In genomic region chr16:89958068-89958467, GRCh38 we compare ENCODE assay signal across 10 cellular contexts. TPM values are rescaled to one million over a fixed set of nuclear protein-coding genes. Genes with fewer than 3 reads are reported as not detected.
A peak's percentile ranks its signal among the peaks of the same experiment; 100 is the strongest.
DNase-seq lines count a peak whose midpoint lies in the region; ATAC-seq and TF ChIP-seq lines count a peak whose summit lies in the region.
"Had no signal": no experiment of that assay in that cellular context is flagged by ENCODE, and none has a peak within 500 bp of the region (broad histone marks: within the 10 kb centered on the region; RNA-seq: fewer than 3 reads in every experiment).

No MANE protein-coding gene starts in this region.

- ATAC-seq in stimulated activated naive CD8-positive, alpha-beta T cell treated with anti-CD3 and anti-CD28 coated beads, Interleukin-15, Interleukin-2, amounts not matched to agents 100 U/mL and 50 U/mL, for 24 hours = peak; percentile 50
- ATAC-seq in stimulated activated naive CD8-positive, alpha-beta T cell treated with anti-CD3 and anti-CD28 coated beads, Interleukin-15, amount 100 ng/mL, for 72 hours = no peak
- ATAC-seq in heart left ventricle = peak; percentile 15 to 67 (median 64)
- ATAC-seq in upper lobe of right lung = peak; percentile 82
- ATAC-seq in omental fat pad (ENCODE audit: low FRiP score) = no peak

- H3K4me1 ChIP-seq in heart left ventricle (peaks cover 0 to 24% (median 0%) of the 10 kb centered on the region in 12 donors), upper lobe of right lung (no peaks in the 10 kb centered on the region)

- H3K27me3 ChIP-seq in heart left ventricle = no peaks in the 10 kb centered on the region
- H3K27me3 ChIP-seq in upper lobe of right lung = no peaks in the 10 kb centered on the region

- no peaks in the 10 kb centered on the region for H3K9me3 ChIP-seq in heart left ventricle
- H3K9me3 ChIP-seq in upper lobe of right lung = no peaks in the 10 kb centered on the region
- H3K9me3 ChIP-seq: thoracic aorta had no signal

- intact Hi-C loops in heart left ventricle (cut with DNase I) = no loop called here
- intact Hi-C loops in upper lobe of right lung (cut with DNase I) = no loop called here

- peak overlapping the region in 3 of 12 donors; percentile 25 to 52 (median 31) for H3K4me3 ChIP-seq in heart left ventricle
- H3K4me3 ChIP-seq in upper lobe of right lung = peak overlapping the region; percentile 21
- H3K4me3 ChIP-seq: coronary artery had no signal

- WGBS in heart left ventricle, 4 donors = 91 to 96% (median 91%) methylated on average over 7 of the region's 7 CpGs

- H3K36me3 ChIP-seq in heart left ventricle = peaks cover 0 to 64% (median 43%) of the 10 kb centered on the region in 9 donors
- peaks cover 31% of the 10 kb centered on the region for H3K36me3 ChIP-seq in upper lobe of right lung

- no peaks in the 10 kb centered on the region for H3K9me3 Mint-ChIP-seq in stimulated activated naive CD8-positive, alpha-beta T cell treated with anti-CD3 and anti-CD28 coated beads, Interleukin-15, amount 100 ng/mL, for 72 hours

- no peaks in the 10 kb centered on the region for H3K27me3 Mint-ChIP-seq in stimulated activated naive CD8-positive, alpha-beta T cell treated with anti-CD3 and anti-CD28 coated beads, Interleukin-15, amount 100 ng/mL, for 72 hours

- H3K27ac Mint-ChIP-seq in stimulated activated naive CD8-positive, alpha-beta T cell treated with anti-CD3 and anti-CD28 coated beads, Interleukin-15, amount 100 ng/mL, for 72 hours = no peak overlapping the region

- peak; percentile 28 for DNase-seq in stimulated activated naive CD8-positive, alpha-beta T cell treated with anti-CD3 and anti-CD28 coated beads, Interleukin-15, Interleukin-2, amounts not matched to agents 100 U/mL and 50 U/mL, for 24 hours
- DNase-seq in stimulated activated naive CD8-positive, alpha-beta T cell treated with anti-CD3 and anti-CD28 coated beads, Interleukin-15, amount 100 ng/mL, for 72 hours = no peak
- DNase-seq in SHP77 treated with DMSO at 0.1 percent for 48 hours (lab: John Stamatoyannopoulos, UW) = peak; percentile 22
- DNase-seq in heart left ventricle = peak in 3 of 5 donors; percentile 57 to 69 (median 69)
- DNase-seq in upper lobe of right lung = peak; percentile 79
- no peak for DNase-seq in NCI-H1092 treated with DMSO at 0.1 percent for 48 hours (lab: John Stamatoyannopoulos, UW)
- DNase-seq in NCI-H446 (lab: John Stamatoyannopoulos, UW) = no peak
- no peak for DNase-seq in omental fat pad (ENCODE audit: low spot score)

- no peak overlapping the region for H3K4me3 Mint-ChIP-seq in stimulated activated naive CD8-positive, alpha-beta T cell treated with anti-CD3 and anti-CD28 coated beads, Interleukin-15, amount 100 ng/mL, for 72 hours

- TF ChIP-seq POLR2A in heart left ventricle (IDR thresholded peaks at IDR 0.05) = no peak

- H3K27ac ChIP-seq in heart left ventricle (peak overlapping the region in 1 of 12 donors; percentile 90), upper lobe of right lung (no peak overlapping the region)
- H3K27ac ChIP-seq: thoracic aorta had no signal

- TF ChIP-seq CTCF in heart left ventricle (IDR thresholded peaks at IDR 0.05) (no peak), upper lobe of right lung (IDR thresholded peaks at IDR 0.05) (no peak), omental fat pad (IDR thresholded peaks at IDR 0.05) (no peak)

- H3K4me1 Mint-ChIP-seq in stimulated activated naive CD8-positive, alpha-beta T cell treated with anti-CD3 and anti-CD28 coated beads, Interleukin-15, amount 100 ng/mL, for 72 hours = peaks cover 12% of the 10 kb centered on the region

RNA-seq across cellular contexts. Expression of gene DEF8, which starts 9.5 kb away (rescaled TPM):
- total RNA-seq in heart left ventricle = 10 to 100 TPM; 29.0 to 89.3 (median 36.1) TPM
- polyA plus RNA-seq in heart left ventricle = 10 to 100 TPM; 57.1 to 68.8 TPM
- total RNA-seq in upper lobe of right lung = 70.0 TPM
- total RNA-seq in omental fat pad = 10 to 100 TPM; 57.2 to 94.4 (median 80.6) TPM

RNA-seq across cellular contexts. Expression of gene TUBB3, which starts 34.9 kb away (rescaled TPM):
- total RNA-seq in heart left ventricle = 10 to 100 TPM in 2 of 9 donors, 1 to 10 TPM in 7; 1.2 to 18.1 (median 4.1) TPM
- polyA plus RNA-seq in heart left ventricle = 1 to 10 TPM in 1 of 2 donors, under 1 TPM in 1; 0.19 to 9.1 TPM
- total RNA-seq in upper lobe of right lung = 1.5 TPM
- total RNA-seq in omental fat pad = 10 to 100 TPM in 2 of 4 donors, 1 to 10 TPM in 2; 2.8 to 34.9 (median 10.5) TPM

RNA-seq across cellular contexts. Expression of gene MC1R, which starts 39.4 kb away (rescaled TPM):
- total RNA-seq in heart left ventricle (1 to 10 TPM in 6 of 9 donors, under 1 TPM in 3; 0.42 to 2.1 (median 1.3) TPM), upper lobe of right lung (3.6 TPM), omental fat pad (1 to 10 TPM; 2.5 to 7.4 (median 6.0) TPM)
- 1 to 10 TPM; 1.4 to 1.6 TPM for polyA plus RNA-seq in heart left ventricle

Comparison
In these comparisons a context has a peak if more than half of its experiments do, and no peak if none do; other contexts are left out.
1. ATAC-seq: peak in stimulated activated naive CD8-positive, alpha-beta T cell treated with anti-CD3 and anti-CD28 coated beads, Interleukin-15, Interleukin-2, amounts not matched to agents 100 U/mL and 50 U/mL, for 24 hours (single experiment), heart left ventricle (4 of 4) and upper lobe of right lung (single experiment); none in stimulated activated naive CD8-positive, alpha-beta T cell treated with anti-CD3 and anti-CD28 coated beads, Interleukin-15, amount 100 ng/mL, for 72 hours (single experiment) and omental fat pad (single experiment).
2. DNase-seq: peak in stimulated activated naive CD8-positive, alpha-beta T cell treated with anti-CD3 and anti-CD28 coated beads, Interleukin-15, Interleukin-2, amounts not matched to agents 100 U/mL and 50 U/mL, for 24 hours (single experiment), SHP77 treated with DMSO at 0.1 percent for 48 hours (single experiment), heart left ventricle (3 of 5) and upper lobe of right lung (single experiment); none in stimulated activated naive CD8-positive, alpha-beta T cell treated with anti-CD3 and anti-CD28 coated beads, Interleukin-15, amount 100 ng/mL, for 72 hours (0 of 2), NCI-H1092 treated with DMSO at 0.1 percent for 48 hours (single experiment), NCI-H446 (0 of 2) and omental fat pad (single experiment).